ENCODE assay signal across 29 cellular contexts in genomic region chr16:1070084-1070987, GRCh38. TPM values are rescaled to one million over a fixed set of nuclear protein-coding genes. Genes with fewer than 3 reads are reported as not detected.
"Had no signal": no experiment of that assay in that cellular context is flagged by ENCODE, and none has a peak within 500 bp of the region (broad histone marks: within the 10 kb centered on the region; RNA-seq: fewer than 3 reads in every experiment).

No MANE protein-coding gene starts in this region.

- H3K4me1 ChIP-seq: breast epithelium, colonic mucosa, gastrocnemius medialis, transverse colon, uterus had no signal

- ATAC-seq: activated CD4-positive, alpha-beta T cell treated with anti-CD3 and anti-CD28 coated beads for 36 hours; activated T-cell treated with anti-CD3 and anti-CD28 coated beads, Interleukin-2, amount 50 U/mL, for 4 hours; effector memory CD8-positive, alpha-beta T cell; gastrocnemius medialis; natural killer cell treated with Interleukin-12 subunit alpha and Interleukin-12 subunit beta and Interleukin-15 and Interleukin-18, amount 100 ng/mL, for 72 hours; sciatic nerve; stimulated activated memory B cell treated with anti-CD40 and anti-IgM and Interleukin-4, amounts not matched to agents 10 μg/mL and 1 μg/mL and 100 μg/mL, for 72 hours had no signal

- H3K4me3 ChIP-seq: breast epithelium, colonic mucosa, dorsolateral prefrontal cortex, esophagus squamous epithelium, gastrocnemius medialis, stomach, transverse colon, uterus had no signal

- FAIRE-seq: small intestine had no signal

- DNase-seq: activated B cell treated with CpG ODN at 0.5 μM for 24 hours; activated CD4-positive, alpha-beta T cell treated with anti-CD3 and anti-CD28 coated beads for 36 hours; activated CD4-positive, alpha-beta T cell treated with anti-CD3 and anti-CD28 coated beads, Interleukin-2, amount 50 U/mL, for 4 hours; activated CD8-positive, alpha-beta memory T cell treated with anti-CD3 and anti-CD28 coated beads for 24 hours; activated CD8-positive, alpha-beta memory T cell treated with anti-CD3 and anti-CD28 coated beads, Interleukin-2, amount 50 U/mL, for 48 hours; activated naive CD4-positive, alpha-beta T cell; activated naive CD8-positive, alpha-beta T cell treated with anti-CD3 and anti-CD28 coated beads, Interleukin-2, amount 10 ng/mL, durations not matched to agents 7 days and 5 days; activated T-cell treated with anti-CD3 and anti-CD28 coated beads, Interleukin-2, amount 50 U/mL, for 4 hours; amniotic stem cell; colonic mucosa; dorsolateral prefrontal cortex; effector memory CD8-positive, alpha-beta T cell; esophagus squamous epithelium; gastrocnemius medialis; head of caudate nucleus; hypothalamus; nucleus accumbens; small intestine; stomach; transverse colon; uterus had no signal

- H3K9me3 ChIP-seq: breast epithelium, colonic mucosa, esophagus squamous epithelium, gastrocnemius medialis, stomach, transverse colon, uterus had no signal

- H3K27ac ChIP-seq: breast epithelium, colonic mucosa, dorsolateral prefrontal cortex, esophagus squamous epithelium, gastrocnemius medialis, stomach, transverse colon, uterus had no signal

- H3K36me3 ChIP-seq: breast epithelium, colonic mucosa, esophagus squamous epithelium, gastrocnemius medialis, stomach, transverse colon, uterus had no signal

RNA-seq across cellular contexts. Expression of gene SSTR5, which starts 2.2 kb away (rescaled TPM):
- total RNA-seq: activated B cell treated with CpG ODN at 0.5 μM for 24 hours; activated CD4-positive, alpha-beta T cell treated with anti-CD3 and anti-CD28 coated beads for 36 hours; activated naive CD8-positive, alpha-beta T cell treated with anti-CD3 and anti-CD28 coated beads, Interleukin-2, amount 10 ng/mL, durations not matched to agents 7 days and 5 days; activated T-cell treated with anti-CD3 and anti-CD28 coated beads, Interleukin-2, amount 50 U/mL, for 4 hours; activated T-helper 2 cell treated with anti-CD3 and anti-CD28 coated beads, Interferon-gamma antibody, Interleukin-2, Interleukin-4, amounts not matched to agents 10 μg/mL and 5 μg/mL and 100 μg/mL, durations not matched to agents 14 hours and 24 hours and 36 hours; breast epithelium; esophagus squamous epithelium; natural killer cell treated with Interleukin-12 subunit alpha and Interleukin-12 subunit beta and Interleukin-15 and Interleukin-18, amount 100 ng/mL, for 72 hours; sciatic nerve; stomach; T-helper 2 cell treated with Interferon-gamma antibody and Interleukin-4, amounts not matched to agents 100 ng/mL and 5 ng/mL, for 36 hours; temporal lobe; transverse colon; uterus had no signal

RNA-seq across cellular contexts. Expression of gene C1QTNF8, which starts 25.7 kb away (rescaled TPM):
- total RNA-seq: activated B cell treated with CpG ODN at 0.5 μM for 24 hours; activated CD4-positive, alpha-beta T cell treated with anti-CD3 and anti-CD28 coated beads for 36 hours; activated naive CD8-positive, alpha-beta T cell treated with anti-CD3 and anti-CD28 coated beads, Interleukin-2, amount 10 ng/mL, durations not matched to agents 7 days and 5 days; activated T-cell treated with anti-CD3 and anti-CD28 coated beads, Interleukin-2, amount 50 U/mL, for 4 hours; activated T-helper 2 cell treated with anti-CD3 and anti-CD28 coated beads, Interferon-gamma antibody, Interleukin-2, Interleukin-4, amounts not matched to agents 10 μg/mL and 5 μg/mL and 100 μg/mL, durations not matched to agents 14 hours and 24 hours and 36 hours; breast epithelium; colonic mucosa; esophagus squamous epithelium; gastrocnemius medialis; lower leg skin; natural killer cell treated with Interleukin-12 subunit alpha and Interleukin-12 subunit beta and Interleukin-15 and Interleukin-18, amount 100 ng/mL, for 72 hours; sciatic nerve; stomach; T-helper 2 cell treated with Interferon-gamma antibody and Interleukin-4, amounts not matched to agents 100 ng/mL and 5 ng/mL, for 36 hours; transverse colon; uterus had no signal
- polyA plus RNA-seq: small intestine, stomach had no signal
